24 cellular contexts compared by ENCODE assay signal in the genomic region with DNA sequence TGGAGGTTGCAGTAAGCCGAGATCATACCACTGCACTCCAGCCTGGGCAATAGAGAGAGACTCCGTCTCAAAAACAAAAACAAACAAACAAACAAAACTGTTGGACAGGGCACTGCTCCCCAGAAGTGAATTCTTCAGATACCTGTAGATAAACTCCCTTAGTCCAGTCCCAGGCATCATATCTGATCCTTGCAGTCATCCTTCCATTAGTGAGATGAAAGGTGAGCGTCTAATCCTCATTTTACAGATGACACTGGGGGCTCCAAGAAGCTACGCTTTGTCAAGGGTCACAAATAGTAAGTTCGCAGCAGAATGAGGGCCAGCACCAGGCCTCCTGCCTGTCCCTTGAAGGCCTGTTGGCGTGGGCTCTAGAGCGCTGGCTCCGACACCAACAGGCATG.
"Had no signal": no experiment of that assay in that cellular context is flagged by ENCODE, and none has a peak within 500 bp of the region (broad histone marks: within the 10 kb centered on the region; RNA-seq: fewer than 3 reads in every experiment).

No MANE protein-coding gene starts in this region.

- H3K27me3 ChIP-seq: esophagus squamous epithelium, gastroesophageal sphincter, heart left ventricle, neural progenitor cell, sigmoid colon had no signal

- FAIRE-seq: kidney, urothelium cell line had no signal

- H3K36me3 ChIP-seq: esophagus squamous epithelium, neural progenitor cell, sigmoid colon had no signal

- H3K4me1 Mint-ChIP-seq: activated CD4-positive, alpha-beta T cell treated with anti-CD3 and anti-CD28 coated beads for 36 hours; activated naive CD8-positive, alpha-beta T cell treated with anti-CD3 and anti-CD28 coated beads, Interleukin-2, amount 10 ng/mL, durations not matched to agents 7 days and 5 days had no signal

- DNase-seq: activated CD4-positive, alpha-beta T cell treated with anti-CD3 and anti-CD28 coated beads for 36 hours; activated CD4-positive, alpha-beta T cell treated with anti-CD3 and anti-CD28 coated beads, Interleukin-2, amount 50 U/mL, for 48 hours; activated naive CD4-positive, alpha-beta T cell treated with anti-CD3 and anti-CD28 coated beads for 36 hours; activated naive CD8-positive, alpha-beta T cell treated with anti-CD3 and anti-CD28 coated beads, Interleukin-2, amount 10 ng/mL, durations not matched to agents 7 days and 5 days; activated T-cell treated with anti-CD3 and anti-CD28 coated beads, Interleukin-2, amount 50 U/mL, for 4 hours; amniotic stem cell; cerebellar nuclear complex; esophagus squamous epithelium; heart left ventricle; kidney; left lung; naive thymus-derived CD4-positive, alpha-beta T cell; retina; sigmoid colon; stimulated activated CD4-positive, alpha-beta T cell treated with anti-CD3 and anti-CD28 coated beads, Interleukin-15, amount 100 ng/mL, for 24 hours; stimulated activated naive CD4-positive, alpha-beta T cell; T-cell had no signal

- H3K4me3 Mint-ChIP-seq: activated CD4-positive, alpha-beta T cell treated with anti-CD3 and anti-CD28 coated beads for 36 hours; activated naive CD4-positive, alpha-beta T cell treated with anti-CD3 and anti-CD28 coated beads for 36 hours; activated naive CD8-positive, alpha-beta T cell treated with anti-CD3 and anti-CD28 coated beads, Interleukin-2, amount 10 ng/mL, durations not matched to agents 7 days and 5 days; activated T-cell treated with anti-CD3 and anti-CD28 coated beads, Interleukin-2, amount 50 U/mL, for 4 hours; naive thymus-derived CD4-positive, alpha-beta T cell; T-cell; T-helper 2 cell treated with Interferon-gamma antibody and Interleukin-4, amounts not matched to agents 5 μg/mL and 100 μg/mL, for 36 hours had no signal

- H3K9me3 ChIP-seq: esophagus squamous epithelium, gastroesophageal sphincter, heart left ventricle, left lung, sigmoid colon had no signal

- H3K9me3 Mint-ChIP-seq: activated naive CD4-positive, alpha-beta T cell treated with anti-CD3 and anti-CD28 coated beads for 36 hours; activated naive CD8-positive, alpha-beta T cell treated with anti-CD3 and anti-CD28 coated beads, Interleukin-2, amount 10 ng/mL, durations not matched to agents 7 days and 5 days; activated T-cell treated with anti-CD3 and anti-CD28 coated beads, Interleukin-2, amount 50 U/mL, for 4 hours; activated T-helper 2 cell treated with anti-CD3 and anti-CD28 coated beads, Interferon-gamma antibody, Interleukin-2, Interleukin-4, amounts not matched to agents 10 μg/mL and 5 μg/mL and 100 μg/mL, durations not matched to agents 14 hours and 24 hours and 36 hours; naive thymus-derived CD4-positive, alpha-beta T cell; neural progenitor cell; T-cell; T-helper 2 cell treated with Interferon-gamma antibody and Interleukin-4, amounts not matched to agents 5 μg/mL and 100 μg/mL, for 36 hours had no signal

- H3K27ac ChIP-seq: coronary artery, gastroesophageal sphincter, heart left ventricle, left lung, neural progenitor cell had no signal

- H3K4me1 ChIP-seq: gastroesophageal sphincter had no signal

- H3K27ac Mint-ChIP-seq: activated CD4-positive, alpha-beta T cell treated with anti-CD3 and anti-CD28 coated beads for 36 hours; activated naive CD4-positive, alpha-beta T cell treated with anti-CD3 and anti-CD28 coated beads for 36 hours; activated naive CD8-positive, alpha-beta T cell treated with anti-CD3 and anti-CD28 coated beads, Interleukin-2, amount 10 ng/mL, durations not matched to agents 7 days and 5 days; activated T-helper 2 cell treated with anti-CD3 and anti-CD28 coated beads, Interferon-gamma antibody, Interleukin-2, Interleukin-4, amounts not matched to agents 10 μg/mL and 5 μg/mL and 100 μg/mL, durations not matched to agents 14 hours and 24 hours and 36 hours; naive thymus-derived CD4-positive, alpha-beta T cell; neural progenitor cell; T-cell; T-helper 2 cell treated with Interferon-gamma antibody and Interleukin-4, amounts not matched to agents 5 μg/mL and 100 μg/mL, for 36 hours had no signal

- H3K4me3 ChIP-seq: coronary artery, esophagus squamous epithelium, gastroesophageal sphincter, heart left ventricle, left lung, neural progenitor cell, sigmoid colon, smooth muscle cell had no signal

- ATAC-seq: activated CD4-positive, alpha-beta T cell treated with anti-CD3 and anti-CD28 coated beads for 36 hours; activated T-cell treated with anti-CD3 and anti-CD28 coated beads, Interleukin-2, amount 50 U/mL, for 4 hours; gastroesophageal sphincter; heart left ventricle; left lung; naive thymus-derived CD4-positive, alpha-beta T cell; T-cell had no signal

- H3K36me3 Mint-ChIP-seq: activated naive CD8-positive, alpha-beta T cell treated with anti-CD3 and anti-CD28 coated beads, Interleukin-2, amount 10 ng/mL, durations not matched to agents 7 days and 5 days; neural progenitor cell had no signal

- H3K27me3 Mint-ChIP-seq: activated CD4-positive, alpha-beta T cell treated with anti-CD3 and anti-CD28 coated beads for 36 hours; naive thymus-derived CD4-positive, alpha-beta T cell; T-cell had no signal
